In genomic region chr16:56919099-56919800, GRCh38 we compare ENCODE assay signal across 1 cellular context.
TF ChIP-seq lines count a peak whose summit lies in the region.

No MANE protein-coding gene starts in this region.

TF ChIP-seq in HepG2, 621 proteins besides CTCF, POLR2A, EP300 and RAD21 (continued from another document and continues in another):
- TF ChIP-seq SNRNP70 (IDR thresholded peaks at IDR 0.05; ENCODE audit: low read depth, low read length) (no peak), MLX (CRISPR knock-in tag; IDR thresholded peaks at IDR 0.05) (peak; percentile 89), SMARCC2 (IDR thresholded peaks at IDR 0.05) (no peak), RXRB (CRISPR knock-in tag; IDR thresholded peaks at IDR 0.05; ENCODE audit: borderline replicate concordance) (peak; percentile 97), ZNF816 (CRISPR knock-in tag; IDR thresholded peaks at IDR 0.05; ENCODE audit: borderline replicate concordance) (no peak), RBAK (CRISPR knock-in tag; IDR thresholded peaks at IDR 0.05) (0 out of 2 replicates have a peak, but pooled peaks have one; percentile 55), SAFB2 (CRISPR knock-in tag; IDR thresholded peaks at IDR 0.05; ENCODE audit: borderline replicate concordance, low read depth) (no peak), ERF (CRISPR knock-in tag; IDR thresholded peaks at IDR 0.05) (peak; percentile 75), TOE1 (CRISPR knock-in tag; IDR thresholded peaks at IDR 0.05) (no peak), HNRNPK (IDR thresholded peaks at IDR 0.05; ENCODE audit: low read depth, low read length, poor library complexity, severe bottlenecking) (no peak), FOXP4 (CRISPR knock-in tag; IDR thresholded peaks at IDR 0.05) (peak; percentile 93), NCOA5 (CRISPR knock-in tag; IDR thresholded peaks at IDR 0.05) (no peak), SALL2 (CRISPR knock-in tag; IDR thresholded peaks at IDR 0.05) (no peak), ZNF713 (CRISPR knock-in tag; IDR thresholded peaks at IDR 0.05) (peak; percentile 23; the same call in 1 of the 2 replicates), DPF2 (CRISPR knock-in tag; IDR thresholded peaks at IDR 0.05; ENCODE audit: borderline replicate concordance, low read depth) (peak; percentile 89), SP5 (CRISPR knock-in tag; IDR thresholded peaks at IDR 0.05; ENCODE audit: borderline replicate concordance, low read depth) (peak; percentile 81), TCF12 (IDR thresholded peaks at IDR 0.05) (no peak), TCF12 (CRISPR knock-in tag; IDR thresholded peaks at IDR 0.05) (peak; percentile 54; the same call in 1 of the 2 replicates), CEBPG (CRISPR knock-in tag; IDR thresholded peaks at IDR 0.05) (peak; percentile 93), ZBTB46 (CRISPR knock-in tag; IDR thresholded peaks at IDR 0.05; ENCODE audit: borderline replicate concordance) (peak; percentile 91; the same call in 1 of the 2 replicates), NCOA2 (CRISPR knock-in tag; IDR thresholded peaks at IDR 0.05) (peak; percentile 94), YEATS4 (CRISPR knock-in tag; IDR thresholded peaks at IDR 0.05; ENCODE audit: borderline replicate concordance) (peak; percentile 78), DRAP1 (CRISPR knock-in tag; IDR thresholded peaks at IDR 0.05) (peak; percentile 42; the same call in 1 of the 2 replicates), ZSCAN12 (CRISPR knock-in tag; IDR thresholded peaks at IDR 0.05) (no peak), MTF1 (CRISPR knock-in tag; IDR thresholded peaks at IDR 0.05) (no peak), ZNF501 (CRISPR knock-in tag; IDR thresholded peaks at IDR 0.05) (no peak), ISL2 (CRISPR knock-in tag; IDR thresholded peaks at IDR 0.05) (peak; percentile 78; the same call in 1 of the 2 replicates), SKIL (CRISPR knock-in tag; IDR thresholded peaks at IDR 0.05; ENCODE audit: borderline replicate concordance) (peak; percentile 79), TBL1XR1 (IDR thresholded peaks at IDR 0.05; ENCODE audit: borderline replicate concordance, low read length, partially characterized antibody) (no peak), BCL6 (CRISPR knock-in tag; IDR thresholded peaks at IDR 0.05) (peak; percentile 88), SIN3B (IDR thresholded peaks at IDR 0.05; ENCODE audit: low read length) (no peak), ZNF274 (CRISPR knock-in tag; IDR thresholded peaks at IDR 0.05) (no peak; the same call in 1 of the 2 replicates), RELA (CRISPR knock-in tag; IDR thresholded peaks at IDR 0.05) (no peak), ZFP41 (CRISPR knock-in tag; IDR thresholded peaks at IDR 0.05; ENCODE audit: borderline replicate concordance) (no peak)
- TF ChIP-seq, protein P1, sequence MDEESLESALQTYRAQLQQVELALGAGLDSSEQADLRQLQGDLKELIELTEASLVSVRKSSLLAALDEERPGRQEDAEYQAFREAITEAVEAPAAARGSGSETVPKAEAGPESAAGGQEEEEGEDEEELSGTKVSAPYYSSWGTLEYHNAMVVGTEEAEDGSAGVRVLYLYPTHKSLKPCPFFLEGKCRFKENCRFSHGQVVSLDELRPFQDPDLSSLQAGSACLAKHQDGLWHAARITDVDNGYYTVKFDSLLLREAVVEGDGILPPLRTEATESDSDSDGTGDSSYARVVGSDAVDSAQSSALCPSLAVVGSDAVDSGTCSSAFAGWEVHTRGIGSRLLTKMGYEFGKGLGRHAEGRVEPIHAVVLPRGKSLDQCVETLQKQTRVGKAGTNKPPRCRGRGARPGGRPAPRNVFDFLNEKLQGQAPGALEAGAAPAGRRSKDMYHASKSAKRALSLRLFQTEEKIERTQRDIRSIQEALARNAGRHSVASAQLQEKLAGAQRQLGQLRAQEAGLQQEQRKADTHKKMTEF (CRISPR knock-in tag; IDR thresholded peaks at IDR 0.05), result peak; percentile 85
- TF ChIP-seq, protein P2, sequence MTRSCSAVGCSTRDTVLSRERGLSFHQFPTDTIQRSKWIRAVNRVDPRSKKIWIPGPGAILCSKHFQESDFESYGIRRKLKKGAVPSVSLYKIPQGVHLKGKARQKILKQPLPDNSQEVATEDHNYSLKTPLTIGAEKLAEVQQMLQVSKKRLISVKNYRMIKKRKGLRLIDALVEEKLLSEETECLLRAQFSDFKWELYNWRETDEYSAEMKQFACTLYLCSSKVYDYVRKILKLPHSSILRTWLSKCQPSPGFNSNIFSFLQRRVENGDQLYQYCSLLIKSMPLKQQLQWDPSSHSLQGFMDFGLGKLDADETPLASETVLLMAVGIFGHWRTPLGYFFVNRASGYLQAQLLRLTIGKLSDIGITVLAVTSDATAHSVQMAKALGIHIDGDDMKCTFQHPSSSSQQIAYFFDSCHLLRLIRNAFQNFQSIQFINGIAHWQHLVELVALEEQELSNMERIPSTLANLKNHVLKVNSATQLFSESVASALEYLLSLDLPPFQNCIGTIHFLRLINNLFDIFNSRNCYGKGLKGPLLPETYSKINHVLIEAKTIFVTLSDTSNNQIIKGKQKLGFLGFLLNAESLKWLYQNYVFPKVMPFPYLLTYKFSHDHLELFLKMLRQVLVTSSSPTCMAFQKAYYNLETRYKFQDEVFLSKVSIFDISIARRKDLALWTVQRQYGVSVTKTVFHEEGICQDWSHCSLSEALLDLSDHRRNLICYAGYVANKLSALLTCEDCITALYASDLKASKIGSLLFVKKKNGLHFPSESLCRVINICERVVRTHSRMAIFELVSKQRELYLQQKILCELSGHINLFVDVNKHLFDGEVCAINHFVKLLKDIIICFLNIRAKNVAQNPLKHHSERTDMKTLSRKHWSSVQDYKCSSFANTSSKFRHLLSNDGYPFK (CRISPR knock-in tag; IDR thresholded peaks at IDR 0.05; ENCODE audit: borderline replicate concordance), result peak; percentile 72
- TF ChIP-seq, protein P3, sequence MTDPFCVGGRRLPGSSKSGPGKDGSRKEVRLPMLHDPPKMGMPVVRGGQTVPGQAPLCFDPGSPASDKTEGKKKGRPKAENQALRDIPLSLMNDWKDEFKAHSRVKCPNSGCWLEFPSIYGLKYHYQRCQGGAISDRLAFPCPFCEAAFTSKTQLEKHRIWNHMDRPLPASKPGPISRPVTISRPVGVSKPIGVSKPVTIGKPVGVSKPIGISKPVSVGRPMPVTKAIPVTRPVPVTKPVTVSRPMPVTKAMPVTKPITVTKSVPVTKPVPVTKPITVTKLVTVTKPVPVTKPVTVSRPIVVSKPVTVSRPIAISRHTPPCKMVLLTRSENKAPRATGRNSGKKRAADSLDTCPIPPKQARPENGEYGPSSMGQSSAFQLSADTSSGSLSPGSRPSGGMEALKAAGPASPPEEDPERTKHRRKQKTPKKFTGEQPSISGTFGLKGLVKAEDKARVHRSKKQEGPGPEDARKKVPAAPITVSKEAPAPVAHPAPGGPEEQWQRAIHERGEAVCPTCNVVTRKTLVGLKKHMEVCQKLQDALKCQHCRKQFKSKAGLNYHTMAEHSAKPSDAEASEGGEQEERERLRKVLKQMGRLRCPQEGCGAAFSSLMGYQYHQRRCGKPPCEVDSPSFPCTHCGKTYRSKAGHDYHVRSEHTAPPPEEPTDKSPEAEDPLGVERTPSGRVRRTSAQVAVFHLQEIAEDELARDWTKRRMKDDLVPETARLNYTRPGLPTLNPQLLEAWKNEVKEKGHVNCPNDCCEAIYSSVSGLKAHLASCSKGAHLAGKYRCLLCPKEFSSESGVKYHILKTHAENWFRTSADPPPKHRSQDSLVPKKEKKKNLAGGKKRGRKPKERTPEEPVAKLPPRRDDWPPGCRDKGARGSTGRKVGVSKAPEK (CRISPR knock-in tag; IDR thresholded peaks at IDR 0.05; ENCODE audit: borderline replicate concordance), result no peak
- TF ChIP-seq, protein P4, sequence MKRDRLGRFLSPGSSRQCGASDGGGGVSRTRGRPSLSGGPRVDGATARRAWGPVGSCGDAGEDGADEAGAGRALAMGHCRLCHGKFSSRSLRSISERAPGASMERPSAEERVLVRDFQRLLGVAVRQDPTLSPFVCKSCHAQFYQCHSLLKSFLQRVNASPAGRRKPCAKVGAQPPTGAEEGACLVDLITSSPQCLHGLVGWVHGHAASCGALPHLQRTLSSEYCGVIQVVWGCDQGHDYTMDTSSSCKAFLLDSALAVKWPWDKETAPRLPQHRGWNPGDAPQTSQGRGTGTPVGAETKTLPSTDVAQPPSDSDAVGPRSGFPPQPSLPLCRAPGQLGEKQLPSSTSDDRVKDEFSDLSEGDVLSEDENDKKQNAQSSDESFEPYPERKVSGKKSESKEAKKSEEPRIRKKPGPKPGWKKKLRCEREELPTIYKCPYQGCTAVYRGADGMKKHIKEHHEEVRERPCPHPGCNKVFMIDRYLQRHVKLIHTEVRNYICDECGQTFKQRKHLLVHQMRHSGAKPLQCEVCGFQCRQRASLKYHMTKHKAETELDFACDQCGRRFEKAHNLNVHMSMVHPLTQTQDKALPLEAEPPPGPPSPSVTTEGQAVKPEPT (CRISPR knock-in tag; IDR thresholded peaks at IDR 0.05; ENCODE audit: low read depth), result no peak
- TF ChIP-seq, protein P5, sequence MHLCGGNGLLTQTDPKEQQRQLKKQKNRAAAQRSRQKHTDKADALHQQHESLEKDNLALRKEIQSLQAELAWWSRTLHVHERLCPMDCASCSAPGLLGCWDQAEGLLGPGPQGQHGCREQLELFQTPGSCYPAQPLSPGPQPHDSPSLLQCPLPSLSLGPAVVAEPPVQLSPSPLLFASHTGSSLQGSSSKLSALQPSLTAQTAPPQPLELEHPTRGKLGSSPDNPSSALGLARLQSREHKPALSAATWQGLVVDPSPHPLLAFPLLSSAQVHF (CRISPR knock-in tag; IDR thresholded peaks at IDR 0.05), result no peak
- TF ChIP-seq, protein P6, sequence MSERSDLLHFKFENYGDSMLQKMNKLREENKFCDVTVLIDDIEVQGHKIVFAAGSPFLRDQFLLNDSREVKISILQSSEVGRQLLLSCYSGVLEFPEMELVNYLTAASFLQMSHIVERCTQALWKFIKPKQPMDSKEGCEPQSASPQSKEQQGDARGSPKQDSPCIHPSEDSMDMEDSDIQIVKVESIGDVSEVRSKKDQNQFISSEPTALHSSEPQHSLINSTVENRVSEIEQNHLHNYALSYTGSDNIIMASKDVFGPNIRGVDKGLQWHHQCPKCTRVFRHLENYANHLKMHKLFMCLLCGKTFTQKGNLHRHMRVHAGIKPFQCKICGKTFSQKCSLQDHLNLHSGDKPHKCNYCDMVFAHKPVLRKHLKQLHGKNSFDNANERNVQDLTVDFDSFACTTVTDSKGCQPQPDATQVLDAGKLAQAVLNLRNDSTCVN (CRISPR knock-in tag; IDR thresholded peaks at IDR 0.05; ENCODE audit: borderline replicate concordance), result peak; percentile 75; the same call in 1 of the 2 replicates
